Comparison of ENCODE assay signal across 8 cellular contexts in the genomic region with DNA sequence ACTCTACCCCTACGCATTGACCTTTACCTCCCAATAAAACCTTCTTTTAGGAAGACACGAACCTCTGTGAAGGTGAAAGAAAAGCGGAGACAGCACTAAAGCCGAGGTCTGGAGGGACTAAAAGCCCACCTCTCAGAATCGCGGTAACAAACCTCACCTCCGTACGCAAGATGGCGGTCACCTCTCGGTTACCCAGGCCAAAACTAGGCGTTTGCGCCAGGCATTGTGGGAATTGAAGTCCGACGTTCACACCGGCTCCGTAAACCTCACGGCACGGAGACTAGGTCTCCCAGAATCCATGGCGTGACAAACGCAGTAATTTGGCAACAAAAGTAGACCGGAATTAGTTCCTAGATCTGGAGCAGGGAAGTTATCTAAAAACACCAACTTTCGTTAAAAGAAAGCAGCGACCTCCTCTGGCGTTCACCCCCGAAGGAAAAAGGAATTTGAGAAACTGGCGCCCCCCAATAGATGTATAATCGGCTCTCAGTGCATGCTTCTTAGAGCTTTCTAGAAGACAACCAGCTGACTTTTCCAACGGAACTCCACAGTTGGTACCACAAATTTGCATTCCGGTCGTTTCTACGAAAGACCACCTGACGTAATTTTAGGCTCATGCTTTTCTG. TPM values are rescaled to one million over a fixed set of nuclear protein-coding genes. Genes with fewer than 3 reads are reported as not detected.
DNase-seq lines count a peak whose midpoint lies in the region; ATAC-seq and TF ChIP-seq lines count a peak whose summit lies in the region.

A gene (minus strand): TSS at position 175 of the 626 bp plus-strand sequence. CDS start 1,768 bp downstream, outside the sequence.

- ATAC-seq in GM21737 (IDR thresholded peaks at IDR 0.05; ENCODE audit: unreplicated experiment) = peak; percentile 97
- peak; percentile 99 for ATAC-seq in Panc1
- ATAC-seq in activated T-cell treated with anti-CD3 and anti-CD28 coated beads, Interleukin-2, amount 50 U/mL, for 4 hours = peak; percentile 98 to 99

- DNase-seq in DMS79 (lab: John Stamatoyannopoulos, UW) (peak; percentile 92), Panc1 (ENCODE audit: low read depth, low spot score) (peak; percentile 83)
- peak; percentile 84 for DNase-seq in activated T-cell treated with anti-CD3 and anti-CD28 coated beads, Interleukin-2, amount 50 U/mL, for 4 hours
- DNase-seq in stimulated activated CD8-positive, alpha-beta memory T cell treated with anti-CD3 and anti-CD28 coated beads, Interleukin-7, amount 100 ng/mL, for 1 hour (ENCODE audit: low read depth in 2 of 2) = peak; percentile 74 to 77

- H3K4me1 ChIP-seq in KMS-11 (ENCODE audit: low read depth, poor library complexity, severe bottlenecking) (peaks cover 8% of the 10 kb centered on the region), Panc1 (ENCODE audit: control insufficient read depth, insufficient read depth, low read length) (peaks cover 3% of the 10 kb centered on the region; the same call in 1 of the 2 replicates), esophagus (ENCODE audit: control insufficient read depth in 2 of 2, insufficient read depth in 2 of 2, low read length in 1 of 2) (no peaks in the 10 kb centered on the region), mucosa of stomach (ENCODE audit: control insufficient read depth, insufficient read depth, low read length) (peaks cover 4% of the 10 kb centered on the region)

- H3K36me3 ChIP-seq in KMS-11 (ENCODE audit: insufficient read depth) (peaks cover 6% of the 10 kb centered on the region; the same call in 1 of the 2 replicates), Panc1 (ENCODE audit: control insufficient read depth, insufficient read depth, low read length) (peaks cover 18% of the 10 kb centered on the region), esophagus (ENCODE audit: control insufficient read depth in 2 of 2, insufficient read depth in 2 of 2, low read length in 1 of 2) (no peaks in the 10 kb centered on the region), mucosa of stomach (ENCODE audit: control insufficient read depth, insufficient read depth, low read length) (no peaks in the 10 kb centered on the region)

- TF ChIP-seq CTCF in KMS-11 (conservative IDR thresholded peaks at IDR 0.05; ENCODE audit: low read depth, low read length) (peak; percentile 25; the same call in 1 of the 2 replicates), Panc1 (IDR thresholded peaks at IDR 0.05) (peak; percentile 23; the same call in 1 of the 2 replicates)

- no peaks in the 10 kb centered on the region for H3K9me3 Mint-ChIP-seq in activated T-cell treated with anti-CD3 and anti-CD28 coated beads, Interleukin-2, amount 50 U/mL, for 4 hours

- no peaks in the 10 kb centered on the region for H4K20me1 ChIP-seq in KMS-11 (ENCODE audit: insufficient read depth)

- peak within 1 kb of the TSS; percentile 98 for H3K4me3 Mint-ChIP-seq in activated T-cell treated with anti-CD3 and anti-CD28 coated beads, Interleukin-2, amount 50 U/mL, for 4 hours

- peak within 1 kb of the TSS; percentile 73 for H2AFZ ChIP-seq in KMS-11 (ENCODE audit: low read depth)

- peaks cover 24% of the 10 kb centered on the region for H3K36me3 Mint-ChIP-seq in activated T-cell treated with anti-CD3 and anti-CD28 coated beads, Interleukin-2, amount 50 U/mL, for 4 hours (ENCODE audit: insufficient read depth)

- H3K27me3 ChIP-seq in KMS-11 (ENCODE audit: insufficient read depth, low read depth) (no peaks in the 10 kb centered on the region), Panc1 (ENCODE audit: control insufficient read depth, insufficient read depth, low read length) (no peaks in the 10 kb centered on the region), esophagus (ENCODE audit: control insufficient read depth in 1 of 2, insufficient read depth in 2 of 2, low read length in 2 of 2) (no peaks in the 10 kb centered on the region), mucosa of stomach (ENCODE audit: control insufficient read depth, insufficient read depth, low read length) (no peaks in the 10 kb centered on the region)

- no peaks in the 10 kb centered on the region for H3K27me3 Mint-ChIP-seq in activated T-cell treated with anti-CD3 and anti-CD28 coated beads, Interleukin-2, amount 50 U/mL, for 4 hours (ENCODE audit: low read depth)

- in situ Hi-C loops in Panc1 (cut with HindIII; ENCODE audit: low pct_unique_long_range_greater_than_20kb, low sequenced_read_pairs) = no loop called here

- peak within 1 kb of the TSS; percentile 75 for H3K9ac ChIP-seq in KMS-11
- peak within 1 kb of the TSS; percentile 95 for H3K9ac ChIP-seq in mucosa of stomach (ENCODE audit: low read length)

- WGBS in esophagus, 2 donors = 1% methylated on average over 32 of the region's 32 CpGs

- no peak within 1 kb of the TSS for H3K4me3 ChIP-seq in KMS-11 (IDR thresholded peaks at IDR 0.05; ENCODE audit: insufficient read depth, low read depth, low read length)
- peak within 1 kb of the TSS; percentile 68 to 87 for H3K4me3 ChIP-seq in Panc1 (ENCODE audit: low read depth in 2 of 2, low read length in 2 of 2)
- peak within 1 kb of the TSS; percentile 79 to 95 for H3K4me3 ChIP-seq in esophagus (ENCODE audit: low read depth in 1 of 2, low read length in 2 of 2)
- peak within 1 kb of the TSS; percentile 99 for H3K4me3 ChIP-seq in mucosa of stomach (ENCODE audit: low read length)

- peak within 1 kb of the TSS; percentile 83 for H3K27ac ChIP-seq in KMS-11
- peak within 1 kb of the TSS; percentile 98 for H3K27ac ChIP-seq in Panc1 (ENCODE audit: low read length)
- H3K27ac ChIP-seq in esophagus (ENCODE audit: low read depth in 2 of 2, low read length in 1 of 2) = peak within 1 kb of the TSS; percentile 88 to 93

- H3K9me3 ChIP-seq in Panc1 (ENCODE audit: control insufficient read depth, insufficient read depth, low read depth, low read length) (no peaks in the 10 kb centered on the region), esophagus (ENCODE audit: control insufficient read depth in 2 of 2, insufficient read depth in 1 of 2, low read depth in 1 of 2, low read length in 1 of 2) (no peaks in the 10 kb centered on the region), mucosa of stomach (ENCODE audit: control insufficient read depth, low read length) (no peaks in the 10 kb centered on the region)

- CTCF ChIA-PET in Panc1 (lab: Charles Lee) = interaction anchor here (0.7 kb wide), 2 partner anchors 381 to 612 kb away, joined by 3 to 13 read pairs; no protein-coding TSS in a partner anchor

- H3K79me2 ChIP-seq in KMS-11 (ENCODE audit: insufficient read depth, low read depth) = peaks cover 14% of the 10 kb centered on the region

- peak within 1 kb of the TSS; percentile 63 for H3K4me2 ChIP-seq in KMS-11

- H3K4me1 Mint-ChIP-seq in activated T-cell treated with anti-CD3 and anti-CD28 coated beads, Interleukin-2, amount 50 U/mL, for 4 hours (ENCODE audit: low read depth) = peaks cover 41% of the 10 kb centered on the region

- POLR2A ChIA-PET in Panc1 (lab: Charles Lee) = interaction anchor here (0.5 kb wide), 1 partner anchor 28 kb away, joined by 6 read pairs; no protein-coding TSS in a partner anchor

- BruUV-seq in Panc1 (replicated peaks; lab: Mats Ljungman, UMichigan) = no TSS peak

- intact Hi-C loops in Panc1 (cut with micrococcal nuclease; ENCODE audit: unreplicated experiment) = no loop called here

RNA-seq across cellular contexts. Expression of the gene that starts here (rescaled TPM):
- 43.8 TPM for total RNA-seq in Panc1 (2021; ENCODE audit: unreplicated experiment)
- polyA plus RNA-seq in Panc1 (2012; ENCODE audit: insufficient read length) = 19.0 TPM
- 10 to 100 TPM; 47.1 to 59.7 (median 58.6) TPM for total RNA-seq in activated T-cell treated with anti-CD3 and anti-CD28 coated beads, Interleukin-2, amount 50 U/mL, for 4 hours
- polyA plus RNA-seq in esophagus = 10 to 100 TPM; 30.7 to 37.5 TPM
